ENCODE assay signal across 1 cellular context in genomic region chr7:128888039-128888755, GRCh38.
A peak's percentile ranks its signal among the peaks of the same experiment; 100 is the strongest.
TF ChIP-seq lines count a peak whose summit lies in the region.

No MANE protein-coding gene starts in this region.

TF ChIP-seq in K562, 482 proteins besides CTCF, POLR2A, EP300 and RAD21 (continued from another document):
- 0 out of 2 replicates have a peak, but pooled peaks have one; percentile 16 for TF ChIP-seq MGA (IDR thresholded peaks at IDR 0.05)
- TF ChIP-seq MYC (IDR thresholded peaks at IDR 0.05; ENCODE audit: low read depth, low read length): no peak
- no peak for TF ChIP-seq MYC (CRISPR knock-in tag; IDR thresholded peaks at IDR 0.05; ENCODE audit: borderline replicate concordance, low read depth)
- TF ChIP-seq ZNF274 (IDR thresholded peaks at IDR 0.05; ENCODE audit: borderline replicate concordance, low read depth, low read length): no peak
- no peak for TF ChIP-seq POLR2G (IDR thresholded peaks at IDR 0.05; ENCODE audit: low read depth, low read length)
- TF ChIP-seq ESRRB (CRISPR knock-in tag; IDR thresholded peaks at IDR 0.05; ENCODE audit: borderline replicate concordance): no peak
- TF ChIP-seq BDP1 (IDR thresholded peaks at IDR 0.05; ENCODE audit: insufficient read depth, insufficient read length): no peak
- TF ChIP-seq PREB (CRISPR knock-in tag; IDR thresholded peaks at IDR 0.05): no peak
- no peak for TF ChIP-seq MCM5 (IDR thresholded peaks at IDR 0.05; ENCODE audit: low read depth)
